In the genomic region with DNA sequence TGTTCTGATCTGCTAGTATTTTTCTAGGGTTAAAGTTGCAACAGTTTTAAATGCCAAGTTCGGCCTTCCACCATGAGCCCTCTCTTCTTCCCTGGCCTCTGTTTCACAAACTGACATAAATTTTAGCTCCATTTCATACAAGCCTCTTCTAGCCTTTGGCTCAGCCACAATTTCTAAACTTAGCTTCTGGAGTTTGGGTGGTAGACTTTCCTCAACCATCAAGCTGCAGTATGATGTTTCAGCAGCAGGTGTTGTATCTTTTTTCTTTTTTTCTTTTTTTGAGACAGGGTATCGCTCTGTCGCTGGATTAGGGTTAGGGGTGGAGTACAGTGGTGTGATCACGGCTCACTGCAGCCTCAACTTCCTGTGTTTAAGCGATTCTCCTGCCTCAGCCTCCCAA, we compare ENCODE assay signal across 17 cellular contexts.
"Had no signal": no experiment of that assay in that cellular context is flagged by ENCODE, and none has a peak within 500 bp of the region (broad histone marks: within the 10 kb centered on the region; RNA-seq: fewer than 3 reads in every experiment).

No MANE protein-coding gene starts in this region.

- H3K27ac ChIP-seq: colonic mucosa, hepatocyte, neutrophil, right atrium auricular region, thoracic aorta, transverse colon had no signal

- FAIRE-seq: small intestine had no signal

- H3K4me3 ChIP-seq: cardiac muscle cell, colonic mucosa, hepatocyte, mucosa of descending colon, right atrium auricular region, thoracic aorta, transverse colon had no signal

- H3K9me3 Mint-ChIP-seq: stimulated activated naive CD8-positive, alpha-beta T cell treated with anti-CD3 and anti-CD28 coated beads, Interleukin-15, amount 100 ng/mL, for 72 hours had no signal

- H3K27me3 ChIP-seq: cardiac muscle cell, colonic mucosa, hepatocyte, neutrophil, right atrium auricular region, transverse colon had no signal

- H2AFZ ChIP-seq: hepatocyte had no signal

- H3K27me3 Mint-ChIP-seq: stimulated activated naive CD8-positive, alpha-beta T cell treated with anti-CD3 and anti-CD28 coated beads, Interleukin-15, amount 100 ng/mL, for 72 hours had no signal

- H3K27ac Mint-ChIP-seq: stimulated activated naive CD8-positive, alpha-beta T cell treated with anti-CD3 and anti-CD28 coated beads, Interleukin-15, amount 100 ng/mL, for 72 hours had no signal

- H3K4me2 ChIP-seq: hepatocyte had no signal

- H3K4me1 Mint-ChIP-seq: stimulated activated naive CD8-positive, alpha-beta T cell treated with anti-CD3 and anti-CD28 coated beads, Interleukin-15, amount 100 ng/mL, for 72 hours had no signal

- DNase-seq: colonic mucosa; dermis blood vessel endothelial cell; effector CD4-positive, alpha-beta T cell; foreskin melanocyte; head of caudate nucleus; mammary epithelial cell; mucosa of descending colon; small intestine; stimulated activated CD4-positive, alpha-beta T cell treated with anti-CD3 and anti-CD28 coated beads, Interleukin-12 subunit alpha, Interleukin-12 subunit beta, amount 100 ng/mL, for 4 hours; stimulated activated naive CD8-positive, alpha-beta T cell treated with anti-CD3 and anti-CD28 coated beads, Interleukin-15, amount 100 ng/mL, for 72 hours; transverse colon had no signal

- H3K9me3 ChIP-seq: colonic mucosa, mucosa of descending colon, neutrophil, right atrium auricular region, thoracic aorta, transverse colon had no signal

- ATAC-seq: left lobe of liver; mucosa of descending colon; stimulated activated naive CD8-positive, alpha-beta T cell treated with anti-CD3 and anti-CD28 coated beads, Interleukin-15, amount 100 ng/mL, for 72 hours had no signal

- H3K4me1 ChIP-seq: right atrium auricular region had no signal

- H3K4me3 Mint-ChIP-seq: stimulated activated naive CD8-positive, alpha-beta T cell treated with anti-CD3 and anti-CD28 coated beads, Interleukin-15, amount 100 ng/mL, for 72 hours had no signal
